8 cellular contexts compared by ENCODE assay signal in genomic region chr1:17119076-17119743, GRCh38. TPM values are rescaled to one million over a fixed set of nuclear protein-coding genes. Genes with fewer than 3 reads are reported as not detected.
DNase-seq lines count a peak whose midpoint lies in the region; ATAC-seq and TF ChIP-seq lines count a peak whose summit lies in the region.

Gene PADI2, minus strand, starts transcription at chr1:17119451. Its CDS starts 80 bp downstream, at chr1:17119371.

- peaks cover 18% of the 10 kb centered on the region for H3K27me3 ChIP-seq in BE2C
- peaks cover 2% of the 10 kb centered on the region for H3K27me3 ChIP-seq in mesendoderm (ENCODE audit: insufficient read depth, low read length, poor library complexity)

- no peak within 1 kb of the TSS for H3K18ac ChIP-seq in mesendoderm (ENCODE audit: low read length)

- H3K4me2 ChIP-seq in mesendoderm (ENCODE audit: low read length) = peak within 1 kb of the TSS; percentile 95

- H3K4me1 Mint-ChIP-seq in activated CD4-positive, alpha-beta memory T cell treated with anti-CD3 and anti-CD28 coated beads, Interleukin-2, amount 10 ng/mL, durations not matched to agents 7 days and 5 days = peaks cover 4% of the 10 kb centered on the region
- H3K4me1 Mint-ChIP-seq in effector memory CD8-positive, alpha-beta T cell (ENCODE audit: low read depth in 2 of 2) = peaks cover 0 to 8% of the 10 kb centered on the region in 2 donors

- H3K79me1 ChIP-seq in mesendoderm (ENCODE audit: low read length) = no peaks in the 10 kb centered on the region

- H3K23ac ChIP-seq in mesendoderm (ENCODE audit: low read length) = peak within 1 kb of the TSS; percentile 74

- no peak within 1 kb of the TSS for H3K4me3 ChIP-seq in BE2C (ENCODE audit: low read depth, low read length)
- H3K4me3 ChIP-seq in mesendoderm (ENCODE audit: low read length) = peak within 1 kb of the TSS; percentile 29

- no CpG with 5 or more reads among the region's 58 CpGs for WGBS in mesendoderm (ENCODE audit: extremely low coverage, insufficient coverage, low lambda C conversion rate)

- peak within 1 kb of the TSS; percentile 73 for H3K56ac ChIP-seq in mesendoderm (ENCODE audit: low read length)

- peak; percentile 73 for ATAC-seq in GM21619 (IDR thresholded peaks at IDR 0.05; ENCODE audit: unreplicated experiment)
- ATAC-seq in effector memory CD8-positive, alpha-beta T cell (replicated peaks) = peak; percentile 83

- H2AK5ac ChIP-seq in mesendoderm (ENCODE audit: low read length) = no peak within 1 kb of the TSS

- H3K9me3 ChIP-seq in BE2C = no peaks in the 10 kb centered on the region

- H4K8ac ChIP-seq in mesendoderm (ENCODE audit: low read depth, low read length) = no peak within 1 kb of the TSS

- peak; percentile 63 for DNase-seq in BE2C
- DNase-seq in NCI-H2196 (lab: John Stamatoyannopoulos, UW; ENCODE audit: unreplicated experiment) = peak; percentile 90
- peak; percentile 43 for DNase-seq in activated CD4-positive, alpha-beta memory T cell treated with anti-CD3 and anti-CD28 coated beads, Interleukin-2, amount 10 ng/mL, durations not matched to agents 7 days and 5 days
- DNase-seq in effector memory CD8-positive, alpha-beta T cell = peak in 2 of 3 experiments; percentile 11 to 23
- DNase-seq in mesendoderm = peak; percentile 66
- peak; percentile 12 for DNase-seq in stimulated activated CD8-positive, alpha-beta memory T cell treated with anti-CD3 and anti-CD28 coated beads, Interleukin-12 subunit alpha, Interleukin-12 subunit beta, amount 100 ng/mL, for 24 hours (ENCODE audit: extremely low read depth)
- no peak for DNase-seq in foreskin melanocyte

- no peak within 1 kb of the TSS for H4K5ac ChIP-seq in mesendoderm (ENCODE audit: low read length)

- no peaks in the 10 kb centered on the region for H3K36me3 Mint-ChIP-seq in activated CD4-positive, alpha-beta memory T cell treated with anti-CD3 and anti-CD28 coated beads, Interleukin-2, amount 10 ng/mL, durations not matched to agents 7 days and 5 days (ENCODE audit: low read depth)
- peaks cover 3% of the 10 kb centered on the region for H3K36me3 Mint-ChIP-seq in effector memory CD8-positive, alpha-beta T cell (ENCODE audit: insufficient read depth)

- peak within 1 kb of the TSS; percentile 60 for H3K9ac ChIP-seq in mesendoderm (ENCODE audit: low read length)

- H3K27me3 Mint-ChIP-seq in activated CD4-positive, alpha-beta memory T cell treated with anti-CD3 and anti-CD28 coated beads, Interleukin-2, amount 10 ng/mL, durations not matched to agents 7 days and 5 days = peaks cover 43% of the 10 kb centered on the region
- peaks cover 59 to 100% of the 10 kb centered on the region in 2 donors for H3K27me3 Mint-ChIP-seq in effector memory CD8-positive, alpha-beta T cell

- no peak within 1 kb of the TSS for H3K4ac ChIP-seq in mesendoderm (ENCODE audit: low read depth, low read length)

- no peak within 1 kb of the TSS for H2BK5ac ChIP-seq in mesendoderm (ENCODE audit: low read length)

- H3K27ac ChIP-seq in mesendoderm (ENCODE audit: low read depth, low read length) = no peak within 1 kb of the TSS

- H3K9me3 Mint-ChIP-seq in activated CD4-positive, alpha-beta memory T cell treated with anti-CD3 and anti-CD28 coated beads, Interleukin-2, amount 10 ng/mL, durations not matched to agents 7 days and 5 days = no peaks in the 10 kb centered on the region
- no peaks in the 10 kb centered on the region for H3K9me3 Mint-ChIP-seq in effector memory CD8-positive, alpha-beta T cell

- CTCF ChIA-PET in activated CD4-positive, alpha-beta memory T cell treated with anti-CD3 and anti-CD28 coated beads, Interleukin-2, amount 10 ng/mL, durations not matched to agents 7 days and 5 days (lab: Charles Lee) = no interaction called here

- H2BK120ac ChIP-seq in mesendoderm (ENCODE audit: low read depth, low read length) = no peak within 1 kb of the TSS

- no peaks in the 10 kb centered on the region for H3K4me1 ChIP-seq in BE2C
- peaks cover 3% of the 10 kb centered on the region for H3K4me1 ChIP-seq in mesendoderm (ENCODE audit: control insufficient read depth, low read depth, low read length)

- no peak within 1 kb of the TSS for H3K4me3 Mint-ChIP-seq in activated CD4-positive, alpha-beta memory T cell treated with anti-CD3 and anti-CD28 coated beads, Interleukin-2, amount 10 ng/mL, durations not matched to agents 7 days and 5 days
- peak within 1 kb of the TSS; percentile 35 to 58 for H3K4me3 Mint-ChIP-seq in effector memory CD8-positive, alpha-beta T cell

- H3K36me3 ChIP-seq in BE2C = no peaks in the 10 kb centered on the region
- no peaks in the 10 kb centered on the region for H3K36me3 ChIP-seq in mesendoderm (ENCODE audit: control insufficient read depth, insufficient read depth, low read length)

- no peaks in the 10 kb centered on the region for H3K79me2 ChIP-seq in mesendoderm (ENCODE audit: control insufficient read depth, insufficient read depth, low read length)

- no peak for TF ChIP-seq CTCF in BE2C (IDR thresholded peaks at IDR 0.05; ENCODE audit: low read depth, low read length)

- POLR2A ChIA-PET in activated CD4-positive, alpha-beta memory T cell treated with anti-CD3 and anti-CD28 coated beads, Interleukin-2, amount 10 ng/mL, durations not matched to agents 7 days and 5 days (lab: Charles Lee) = no interaction called here

- H2BK15ac ChIP-seq in mesendoderm (replicated peaks; ENCODE audit: low read depth) = no peak within 1 kb of the TSS

- H3K27ac Mint-ChIP-seq in activated CD4-positive, alpha-beta memory T cell treated with anti-CD3 and anti-CD28 coated beads, Interleukin-2, amount 10 ng/mL, durations not matched to agents 7 days and 5 days = no peak within 1 kb of the TSS
- no peak within 1 kb of the TSS for H3K27ac Mint-ChIP-seq in effector memory CD8-positive, alpha-beta T cell

RNA-seq across cellular contexts. Expression of gene PADI2, which starts in this region (rescaled TPM):
- polyA plus RNA-seq in BE2C (2012; ENCODE audit: insufficient read depth, insufficient read length, low read depth) = not detected
- total RNA-seq in activated CD4-positive, alpha-beta memory T cell treated with anti-CD3 and anti-CD28 coated beads, Interleukin-2, amount 10 ng/mL, durations not matched to agents 7 days and 5 days = not detected
- 0.65 TPM for polyA plus RNA-seq in mesendoderm (2013, experiment 1 of 2)
- polyA plus RNA-seq in mesendoderm (2013, experiment 2 of 2) = 0.56 TPM

Comparison
In these comparisons a context has a peak if more than half of its experiments do, and no peak if none do; other contexts are left out.
1. Peak in DNase-seq in activated CD4-positive, alpha-beta memory T cell treated with anti-CD3 and anti-CD28 coated beads, Interleukin-2, amount 10 ng/mL, durations not matched to agents 7 days and 5 days; RNA of the gene not detected or under 1 TPM.